In the genomic region with DNA sequence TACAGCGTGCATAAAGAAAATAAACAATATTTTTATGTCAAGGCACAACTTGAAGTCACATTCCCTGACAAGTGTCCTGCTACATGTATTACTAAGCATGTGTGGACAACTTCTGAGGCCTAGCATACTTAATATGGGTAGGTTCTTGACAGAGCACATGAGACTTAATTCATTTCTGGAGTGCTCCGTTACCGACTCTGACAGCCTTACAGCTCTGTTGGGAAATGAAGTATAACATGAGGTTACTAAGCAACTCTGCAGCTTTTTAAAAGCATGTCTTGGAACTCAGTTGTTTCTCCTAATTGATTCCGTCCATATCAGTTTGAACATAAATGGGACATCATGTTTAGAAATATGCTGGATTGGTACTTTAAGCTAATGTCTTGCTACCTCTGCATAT, we compare ENCODE assay signal across 27 cellular contexts.
"Had no signal": no experiment of that assay in that cellular context is flagged by ENCODE, and none has a peak within 500 bp of the region (broad histone marks: within the 10 kb centered on the region; RNA-seq: fewer than 3 reads in every experiment).

No MANE protein-coding gene starts in this region.

- H3K9me3 ChIP-seq: neutrophil, pancreas, prostate gland, right lobe of liver, sigmoid colon, suprapubic skin, testis, tibial artery, transverse colon, upper lobe of right lung, uterus had no signal

- H3K27ac ChIP-seq: neutrophil, pancreas, prostate gland, right lobe of liver, sigmoid colon, skin epidermis, spleen, suprapubic skin, testis, tibial artery, transverse colon, upper lobe of right lung, uterus had no signal

- H3K4me2 ChIP-seq: smooth muscle cell had no signal

- H3K27me3 ChIP-seq: neutrophil, pancreas, right lobe of liver, sigmoid colon, spleen, suprapubic skin, testis, tibial artery, transverse colon, upper lobe of right lung, uterus had no signal

- DNase-seq: naive thymus-derived CD4-positive, alpha-beta T cell; natural killer cell; nucleus accumbens; pancreas; right cardiac atrium; right lobe of liver; sigmoid colon; spleen; stimulated activated CD4-positive, alpha-beta T cell treated with anti-CD3 and anti-CD28 coated beads, Interleukin-12 subunit alpha, Interleukin-12 subunit beta, amount 100 ng/mL, for 4 hours; stimulated activated CD4-positive, alpha-beta T cell treated with anti-CD3 and anti-CD28 coated beads, Interleukin-1b, Interleukin-23, amount 100 ng/mL, for 48 hours; stimulated activated CD4-positive, alpha-beta T cell treated with anti-CD3 and anti-CD28 coated beads, Interleukin-4, amount 100 ng/mL, for 1 hour; stimulated activated CD4-positive, alpha-beta T cell treated with anti-CD3 and anti-CD28 coated beads, Interleukin-4, amount 100 ng/mL, for 4 hours; stimulated activated CD8-positive, alpha-beta memory T cell treated with anti-CD3 and anti-CD28 coated beads, Interleukin-4, amount 100 ng/mL, for 48 hours; stimulated activated naive CD4-positive, alpha-beta T cell; stimulated activated naive CD8-positive, alpha-beta T cell treated with anti-CD3 and anti-CD28 coated beads, Interleukin-15, amount 100 ng/mL, for 72 hours; stimulated activated naive CD8-positive, alpha-beta T cell treated with anti-CD3 and anti-CD28 coated beads, Interleukin-15, Interleukin-2, amounts not matched to agents 100 U/mL and 50 U/mL, for 24 hours; substantia nigra; testis; tibial artery; transverse colon; upper lobe of right lung; uterus had no signal

- H3K4me3 ChIP-seq: pancreas, prostate gland, right lobe of liver, sigmoid colon, skin epidermis, smooth muscle cell, spleen, suprapubic skin, testis, tibial artery, transverse colon, upper lobe of right lung, uterus had no signal

- H3K4me1 ChIP-seq: pancreas, prostate gland, right lobe of liver, spleen, suprapubic skin, testis, tibial artery, transverse colon, upper lobe of right lung, uterus had no signal

- H3K36me3 ChIP-seq: neutrophil, pancreas, prostate gland, right lobe of liver, sigmoid colon, spleen, suprapubic skin, tibial artery, transverse colon, upper lobe of right lung, uterus had no signal
